18 cellular contexts compared by ENCODE assay signal in genomic region chr20:1633535-1633934, GRCh38. TPM values are rescaled to one million over a fixed set of nuclear protein-coding genes. Genes with fewer than 3 reads are reported as not detected.
DNase-seq lines count a peak whose midpoint lies in the region; TF ChIP-seq lines count a peak whose summit lies in the region.
"Had no signal": no experiment of that assay in that cellular context is flagged by ENCODE, and none has a peak within 500 bp of the region (broad histone marks: within the 10 kb centered on the region; RNA-seq: fewer than 3 reads in every experiment).

No MANE protein-coding gene starts in this region.

- peaks cover 3% of the 10 kb centered on the region; the same call in 1 of the 2 replicates for H3K9me3 ChIP-seq in Caco-2
- H3K9me3 ChIP-seq: BE2C, MG63, testis had no signal

- H3K27me3 ChIP-seq in Caco-2 (replicated peaks; ENCODE audit: control insufficient read depth, insufficient read depth, low read length), result no peaks in the 10 kb centered on the region
- H3K27me3 ChIP-seq: BE2C, MG63, testis had no signal

- peaks cover 11% of the 10 kb centered on the region for H3K4me1 ChIP-seq in Caco-2
- H3K4me1 ChIP-seq: BE2C, testis had no signal

- H3K4me3 ChIP-seq in Caco-2 (ENCODE audit: low read depth, low read length), result no peak overlapping the region
- H3K4me3 ChIP-seq: MG63, testis had no signal

- H3K9me3 Mint-ChIP-seq in Caco-2 (ENCODE audit: unreplicated experiment), result no peaks in the 10 kb centered on the region
- H3K9me3 Mint-ChIP-seq: activated B cell treated with CpG ODN at 0.5 μM for 24 hours had no signal

- no peak for TF ChIP-seq CTCF in Caco-2 (IDR thresholded peaks at IDR 0.05; ENCODE audit: insufficient read depth in 1 of 2, low read depth in 1 of 2, low read length in 1 of 2, severe bottlenecking in 1 of 2, unreplicated experiment in 1 of 2)

- no peak overlapping the region for H3K4me3 Mint-ChIP-seq in Caco-2 (ENCODE audit: unreplicated experiment)
- H3K4me3 Mint-ChIP-seq: activated B cell treated with CpG ODN at 0.5 μM for 24 hours; activated CD8-positive, alpha-beta memory T cell treated with anti-CD3 and anti-CD28 coated beads, Interleukin-2, amount 10 ng/mL, durations not matched to agents 7 days and 5 days had no signal

- H3K27me3 Mint-ChIP-seq in Caco-2 (ENCODE audit: insufficient read depth, unreplicated experiment), result peaks cover 2% of the 10 kb centered on the region
- H3K27me3 Mint-ChIP-seq: activated B cell treated with CpG ODN at 0.5 μM for 24 hours; activated CD8-positive, alpha-beta memory T cell treated with anti-CD3 and anti-CD28 coated beads, Interleukin-2, amount 10 ng/mL, durations not matched to agents 7 days and 5 days had no signal

- H3K36me3 ChIP-seq in Caco-2 (ENCODE audit: control insufficient read depth, insufficient read depth, low read length), result no peaks in the 10 kb centered on the region
- H3K36me3 ChIP-seq: BE2C, MG63 had no signal

- H3K36me3 Mint-ChIP-seq in Caco-2 (ENCODE audit: insufficient read depth, unreplicated experiment), result no peaks in the 10 kb centered on the region

- POLR2A ChIA-PET in Caco-2 (lab: Charles Lee), result no interaction called here

- H3K4me1 Mint-ChIP-seq in Caco-2 (ENCODE audit: low read depth, unreplicated experiment), result peaks cover 16% of the 10 kb centered on the region
- H3K4me1 Mint-ChIP-seq: activated B cell treated with CpG ODN at 0.5 μM for 24 hours had no signal

- BruUV-seq in Caco-2 (replicated peaks; lab: Mats Ljungman, UMichigan), result no TSS peak

- peak; percentile 45 to 72 for DNase-seq in Caco-2
- peak; percentile 22 for DNase-seq in MV-4-11 (lab: John Stamatoyannopoulos, UW)
- DNase-seq in amniotic epithelial cell (ENCODE audit: low read depth), result peak; percentile 14
- DNase-seq in kidney tubule cell (ENCODE audit: low spot score), result peak; percentile 55
- DNase-seq in NCI-H1436 (lab: John Stamatoyannopoulos, UW), result no peak
- DNase-seq in NK-92 (lab: John Stamatoyannopoulos, UW; ENCODE audit: unreplicated experiment), result no peak
- no peak for DNase-seq in stimulated activated CD4-positive, alpha-beta T cell treated with anti-CD3 and anti-CD28 coated beads, Interleukin-4, amount 100 ng/mL, for 4 hours
- DNase-seq: activated B cell treated with CpG ODN at 0.5 μM for 24 hours; activated CD8-positive, alpha-beta memory T cell treated with anti-CD3 and anti-CD28 coated beads, Interleukin-2, amount 10 ng/mL, durations not matched to agents 7 days and 5 days; activated effector memory CD4-positive, alpha-beta T cell treated with anti-CD3 and anti-CD28 coated beads, Interleukin-2, amount 50 U/mL, for 16 hours; BE2C; foreskin melanocyte; left colon; MG63; NCI-H1930; NCI-H446 treated with DMSO at 0.1 percent for 48 hours; SHP77; testis had no signal

- intact Hi-C loops in Caco-2 (cut with micrococcal nuclease; ENCODE audit: unreplicated experiment), result no loop called here

- H3K27ac Mint-ChIP-seq in Caco-2 (ENCODE audit: unreplicated experiment), result no peak overlapping the region
- H3K27ac Mint-ChIP-seq: activated B cell treated with CpG ODN at 0.5 μM for 24 hours had no signal

- CTCF ChIA-PET in Caco-2 (lab: Charles Lee), result no interaction called here

RNA-seq across cellular contexts. Expression of gene SIRPB1, which starts 13.7 kb away (rescaled TPM):
- not detected in 2 replicates for total RNA-seq in Caco-2 (2022)

RNA-seq across cellular contexts. Expression of gene SIRPG, which starts 24.0 kb away (rescaled TPM):
- total RNA-seq in Caco-2 (2022), result not detected in 2 replicates
- total RNA-seq: activated B cell treated with CpG ODN at 0.5 μM for 24 hours had no signal

Comparison
In these comparisons a context has a peak if more than half of its experiments do, and no peak if none do; other contexts are left out.
1. DNase-seq: peak in Caco-2 (2 of 2), MV-4-11 (single experiment), amniotic epithelial cell (single experiment) and kidney tubule cell (single experiment); none in NCI-H1436 (single experiment), NK-92 (single experiment) and stimulated activated CD4-positive, alpha-beta T cell treated with anti-CD3 and anti-CD28 coated beads, Interleukin-4, amount 100 ng/mL, for 4 hours (0 of 2).